In the genomic region with DNA sequence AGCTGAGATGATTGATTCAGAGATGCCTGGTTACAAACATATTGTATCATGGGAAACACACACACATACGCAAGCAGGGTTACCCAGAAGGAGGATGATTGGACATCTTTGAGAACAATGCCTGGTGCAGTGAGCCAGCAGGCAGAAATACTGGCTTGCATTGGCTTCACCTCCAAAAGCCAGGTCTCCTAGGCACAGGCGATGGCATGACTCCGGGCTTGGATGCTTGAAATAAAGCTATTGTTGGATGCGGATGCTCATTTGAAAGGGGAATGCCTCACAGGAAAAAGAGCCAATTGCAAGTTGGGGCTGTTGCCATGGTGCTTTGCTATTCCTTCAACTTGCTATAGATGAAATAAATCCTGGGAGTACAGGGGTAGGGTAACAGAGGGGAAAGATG, we compare ENCODE assay signal across 11 cellular contexts.
DNase-seq lines count a peak whose midpoint lies in the region; ATAC-seq, FAIRE-seq and TF ChIP-seq lines count a peak whose summit lies in the region.
"Had no signal": no experiment of that assay in that cellular context is flagged by ENCODE, and none has a peak within 500 bp of the region (broad histone marks: within the 10 kb centered on the region; RNA-seq: fewer than 3 reads in every experiment).

No MANE protein-coding gene starts in this region.

- H3K4me1 ChIP-seq in CD4-positive, alpha-beta memory T cell (ENCODE audit: insufficient read depth, low read length), result peaks cover 98% of the 10 kb centered on the region
- H3K4me1 ChIP-seq in ectodermal cell (ENCODE audit: control insufficient read depth, insufficient read depth, low read length), result peaks cover 58% of the 10 kb centered on the region

- no peaks in the 10 kb centered on the region for H3K27me3 ChIP-seq in CD4-positive, alpha-beta memory T cell (ENCODE audit: insufficient read depth, low read length)
- no peaks in the 10 kb centered on the region for H3K27me3 ChIP-seq in ectodermal cell (ENCODE audit: control insufficient read depth, insufficient read depth, low read length, poor library complexity, severe bottlenecking)

- H3K4me1 Mint-ChIP-seq in CD4-positive, alpha-beta memory T cell, result peaks cover 79 to 97% (median 91%) of the 10 kb centered on the region in 4 donors
- peaks cover 75% of the 10 kb centered on the region for H3K4me1 Mint-ChIP-seq in nephron progenitor cell

- peak overlapping the region in 7 of 8 donors; percentile 7 to 77 (median 53) for H3K4me3 Mint-ChIP-seq in CD4-positive, alpha-beta memory T cell
- peak overlapping the region; percentile 67 for H3K4me3 Mint-ChIP-seq in nephron progenitor cell
- H3K4me3 Mint-ChIP-seq: dendritic cell treated with granulocyte-macrophage colony-stimulating factor and Interleukin-4, amounts not matched to agents 40 ng/mL and 50 ng/mL, for 4 days had no signal

- H3K36me3 Mint-ChIP-seq in CD4-positive, alpha-beta memory T cell, result peaks cover 28 to 46% of the 10 kb centered on the region in 2 donors
- H3K36me3 Mint-ChIP-seq in nephron progenitor cell (ENCODE audit: low read depth), result no peaks in the 10 kb centered on the region

- 26 to 32% methylated on average over 4 of the region's 4 CpGs for WGBS in ectodermal cell, 2 experiments

- CTCF ChIA-PET in CD4-positive, alpha-beta memory T cell (lab: Charles Lee; ENCODE audit: partially characterized antibody), result interaction anchor here (3.6 to 13.5 kb wide), 4 partner anchors 18 to 111 kb away, joined by 12 to 140 read pairs (median 23); no protein-coding TSS in a partner anchor

- FAIRE-seq in GM19239 (lab: Jason Lieb, UNC), result no peak

- no peak overlapping the region for H3K4me3 ChIP-seq in CD4-positive, alpha-beta memory T cell (ENCODE audit: low read length in 2 of 2)
- H3K4me3 ChIP-seq in ectodermal cell (ENCODE audit: insufficient read depth, low read depth, low read length), result no peak overlapping the region

- H3K27me3 Mint-ChIP-seq in CD4-positive, alpha-beta memory T cell, result no peaks in the 10 kb centered on the region
- no peaks in the 10 kb centered on the region for H3K27me3 Mint-ChIP-seq in nephron progenitor cell (ENCODE audit: low read depth, poor library complexity)
- H3K27me3 Mint-ChIP-seq: dendritic cell treated with granulocyte-macrophage colony-stimulating factor and Interleukin-4, amounts not matched to agents 40 ng/mL and 50 ng/mL, for 4 days had no signal

- H3K27ac ChIP-seq in CD4-positive, alpha-beta memory T cell (ENCODE audit: low read depth, low read length), result no peak overlapping the region
- H3K27ac ChIP-seq in ectodermal cell (ENCODE audit: insufficient read depth, low read depth, low read length, poor library complexity, severe bottlenecking), result peak overlapping the region; percentile 63

- H3K9me3 ChIP-seq in CD4-positive, alpha-beta memory T cell (ENCODE audit: control insufficient read depth in 1 of 2, low read length in 2 of 2), result no peaks in the 10 kb centered on the region
- H3K9me3 ChIP-seq in ectodermal cell (ENCODE audit: control insufficient read depth, low read length), result no peaks in the 10 kb centered on the region

- H3K9me3 Mint-ChIP-seq in CD4-positive, alpha-beta memory T cell, result peaks cover 0 to 3% (median 0%) of the 10 kb centered on the region in 8 donors
- no peaks in the 10 kb centered on the region for H3K9me3 Mint-ChIP-seq in nephron progenitor cell
- H3K9me3 Mint-ChIP-seq: dendritic cell treated with granulocyte-macrophage colony-stimulating factor and Interleukin-4, amounts not matched to agents 40 ng/mL and 50 ng/mL, for 4 days had no signal

- POLR2A ChIA-PET in CD4-positive, alpha-beta memory T cell (lab: Charles Lee; ENCODE audit: partially characterized antibody), result interaction anchor here (0.9 to 22.9 kb wide), 6 partner anchors 8 to 106 kb away, joined by 3 to 471 read pairs (median 6); no protein-coding TSS in a partner anchor

- no peak for DNase-seq in CD4-positive, alpha-beta memory T cell
- DNase-seq in NCI-H2227 (lab: John Stamatoyannopoulos, UW; ENCODE audit: unreplicated experiment), result peak; percentile 63
- DNase-seq in nephron progenitor cell, result no peak
- DNase-seq in kidney glomerular epithelial cell (lab: John Stamatoyannopoulos, UW), result no peak
- no peak for DNase-seq in NCI-H524 treated with DMSO at 0.1 percent for 48 hours (lab: John Stamatoyannopoulos, UW)
- DNase-seq in GM19239 (ENCODE audit: insufficient read length, low spot score), result no peak
- DNase-seq: activated CD4-positive, alpha-beta T cell treated with anti-CD3 and anti-CD28 coated beads, Interleukin-2, amount 50 U/mL, for 4 hours; NCI-H1092 treated with DMSO at 0.1 percent for 48 hours had no signal

- intact Hi-C loops in CD4-positive, alpha-beta memory T cell (cut with micrococcal nuclease), result loop anchor here (5.0 kb wide), 1 partner anchor 94 kb away; no protein-coding TSS in a partner anchor

- no peak for TF ChIP-seq CTCF in nephron progenitor cell (IDR thresholded peaks at IDR 0.05)

- peak overlapping the region; percentile 87 to 100 (median 96) for H3K27ac Mint-ChIP-seq in CD4-positive, alpha-beta memory T cell
- no peak overlapping the region for H3K27ac Mint-ChIP-seq in nephron progenitor cell
- H3K27ac Mint-ChIP-seq: dendritic cell treated with granulocyte-macrophage colony-stimulating factor and Interleukin-4, amounts not matched to agents 40 ng/mL and 50 ng/mL, for 4 days had no signal

- no peak for ATAC-seq in GM21360 (IDR thresholded peaks at IDR 0.05; ENCODE audit: unreplicated experiment)

- peaks cover 6% of the 10 kb centered on the region for H3K36me3 ChIP-seq in CD4-positive, alpha-beta memory T cell (ENCODE audit: insufficient read depth, low read length)
- H3K36me3 ChIP-seq in ectodermal cell (ENCODE audit: control insufficient read depth, insufficient read depth, low read length), result no peaks in the 10 kb centered on the region
